1 cellular context compared by ENCODE assay signal in the genomic region with DNA sequence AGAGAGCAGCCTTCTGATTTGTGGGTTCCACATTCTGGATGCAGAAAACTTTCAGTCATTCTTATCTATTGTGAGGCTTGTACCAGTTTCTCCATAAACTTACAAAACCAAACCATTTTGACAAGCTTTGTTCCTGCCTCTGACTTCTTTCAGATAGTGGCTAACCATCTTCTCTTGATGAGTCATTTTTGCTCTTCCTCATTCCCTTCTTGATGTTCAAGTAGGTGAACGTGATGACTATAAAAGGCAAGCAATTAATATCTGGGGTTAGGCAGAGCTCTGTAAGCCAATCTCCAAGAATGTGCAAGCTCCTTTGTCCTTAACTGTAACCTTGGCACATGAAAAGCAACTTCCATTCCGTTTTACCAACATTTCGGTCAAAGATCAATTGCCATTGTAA.
A peak's percentile ranks its signal among the peaks of the same experiment; 100 is the strongest.
TF ChIP-seq lines count a peak whose summit lies in the region.

No MANE protein-coding gene starts in this region.

TF ChIP-seq in HCT116, 20 proteins besides CTCF, POLR2A, EP300 and RAD21:
- TF ChIP-seq ELF1 (IDR thresholded peaks at IDR 0.05; ENCODE audit: borderline replicate concordance, low read depth) (no peak), TCF7L2 (IDR thresholded peaks at IDR 0.05; ENCODE audit: borderline replicate concordance, extremely low read depth, insufficient read depth, insufficient read length) (peak; percentile 34)
